In the genomic region with DNA sequence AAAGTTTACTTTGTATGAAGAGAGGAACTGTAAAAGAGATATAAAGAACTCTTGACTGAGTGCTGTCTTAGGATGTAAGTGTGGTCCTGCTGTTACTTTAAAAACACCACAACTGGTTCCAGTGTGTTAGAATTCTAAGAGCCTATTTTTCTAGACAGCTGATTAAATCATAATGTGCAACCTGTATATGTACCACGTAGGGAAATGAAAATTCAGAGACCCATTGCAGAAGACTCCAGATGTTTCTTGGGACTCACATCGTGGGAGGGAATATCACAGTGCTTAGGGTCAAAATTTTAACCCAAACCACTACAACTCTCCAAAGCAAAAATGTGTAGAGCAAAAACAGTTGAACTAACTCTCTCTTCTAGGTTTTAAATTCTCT, we compare ENCODE assay signal across 9 cellular contexts.
DNase-seq lines count a peak whose midpoint lies in the region; ATAC-seq and TF ChIP-seq lines count a peak whose summit lies in the region.
"Had no signal": no experiment of that assay in that cellular context is flagged by ENCODE, and none has a peak within 500 bp of the region (broad histone marks: within the 10 kb centered on the region; RNA-seq: fewer than 3 reads in every experiment).

No MANE protein-coding gene starts in this region.

- H3K27me3 ChIP-seq in DND-41 (ENCODE audit: insufficient read depth, low read length, poor library complexity), result no peaks in the 10 kb centered on the region
- H3K27me3 ChIP-seq in colonic mucosa, result no peaks in the 10 kb centered on the region
- H3K27me3 ChIP-seq in ovary, result no peaks in the 10 kb centered on the region

- no peaks in the 10 kb centered on the region for H4K20me1 ChIP-seq in DND-41 (ENCODE audit: insufficient read depth, low read length)

- no peak for TF ChIP-seq POLR2A in ovary (IDR thresholded peaks at IDR 0.05)

- H3K4me3 ChIP-seq in DND-41 (ENCODE audit: low read depth in 1 of 2, low read length in 2 of 2) (no peak overlapping the region), colonic mucosa (no peak overlapping the region), ovary (peak overlapping the region; percentile 23)
- H3K4me3 ChIP-seq: lung had no signal

- H3K4me1 ChIP-seq in DND-41 (ENCODE audit: insufficient read depth, low read length) (peaks cover 32% of the 10 kb centered on the region), colonic mucosa (no peaks in the 10 kb centered on the region), ovary (ENCODE audit: insufficient read depth) (peaks cover 3% of the 10 kb centered on the region)

- 0 out of 2 replicates have a peak overlapping the region, but pooled peaks have one; percentile 28 for H2AFZ ChIP-seq in DND-41 (ENCODE audit: low read depth, low read length)

- H3K9me3 ChIP-seq in DND-41 (ENCODE audit: insufficient read depth, low read length, severe bottlenecking), result no peaks in the 10 kb centered on the region
- no peaks in the 10 kb centered on the region for H3K9me3 ChIP-seq in colonic mucosa
- H3K9me3 ChIP-seq in ovary, result no peaks in the 10 kb centered on the region

- H3K27ac ChIP-seq in DND-41 (ENCODE audit: low read length) (peak overlapping the region; percentile 20; the same call in 1 of the 2 replicates), colonic mucosa (peak overlapping the region; percentile 62), ovary (peak overlapping the region in 1 of 2 donors; percentile 71)

- no peak for TF ChIP-seq CTCF in DND-41 (IDR thresholded peaks at IDR 0.05; ENCODE audit: borderline replicate concordance, extremely low read depth, low read length, poor library complexity, severe bottlenecking)
- TF ChIP-seq CTCF in colonic mucosa (IDR thresholded peaks at IDR 0.05), result no peak
- TF ChIP-seq CTCF in ovary (IDR thresholded peaks at IDR 0.05), result no peak

- ATAC-seq in DND-41 (ENCODE audit: insufficient read depth, low read depth) (no peak), HG02870 (IDR thresholded peaks at IDR 0.05; ENCODE audit: unreplicated experiment) (peak; percentile 4)

- H3K9ac ChIP-seq in DND-41 (ENCODE audit: low read depth, low read length) (no peak overlapping the region), colonic mucosa (ENCODE audit: low read depth in 2 of 2, low read length in 2 of 2) (no peak overlapping the region)

- 1 to 4% (median 2%) methylated on average over 2 of the region's 2 CpGs for WGBS in ovary, 3 donors

- intact Hi-C loops in colonic mucosa (cut with DNase I), result no loop called here
- intact Hi-C loops in ovary (cut with DNase I), result loop anchor here in 1 of 4 donors (5.0 kb wide), 1 partner anchor 174 kb away; the partner anchor contains the start of gene RBMS1

- no peaks in the 10 kb centered on the region for H3K79me2 ChIP-seq in DND-41 (ENCODE audit: insufficient read depth, low read length)

- H3K36me3 ChIP-seq in DND-41 (ENCODE audit: insufficient read depth, low read length), result no peaks in the 10 kb centered on the region
- no peaks in the 10 kb centered on the region for H3K36me3 ChIP-seq in colonic mucosa
- no peaks in the 10 kb centered on the region for H3K36me3 ChIP-seq in ovary

- peak overlapping the region; percentile 25; the same call in 1 of the 2 replicates for H3K4me2 ChIP-seq in DND-41 (ENCODE audit: insufficient read depth, low read length)

- DNase-seq in DND-41, result no peak
- DNase-seq in colonic mucosa, result no peak
- DNase-seq in ovary, result no peak
- DNase-seq in NCI-H526 treated with DMSO at 0.1 percent for 48 hours (lab: John Stamatoyannopoulos, UW), result no peak
- DNase-seq in MV-4-11 (lab: John Stamatoyannopoulos, UW), result no peak
- DNase-seq in DMS 273 (lab: John Stamatoyannopoulos, UW; ENCODE audit: unreplicated experiment), result no peak
- no peak for DNase-seq in NCI-H82 (lab: John Stamatoyannopoulos, UW)

- no peak for TF ChIP-seq EP300 in ovary (IDR thresholded peaks at IDR 0.05)
